ENCODE assay signal across 1 cellular context in the genomic region with DNA sequence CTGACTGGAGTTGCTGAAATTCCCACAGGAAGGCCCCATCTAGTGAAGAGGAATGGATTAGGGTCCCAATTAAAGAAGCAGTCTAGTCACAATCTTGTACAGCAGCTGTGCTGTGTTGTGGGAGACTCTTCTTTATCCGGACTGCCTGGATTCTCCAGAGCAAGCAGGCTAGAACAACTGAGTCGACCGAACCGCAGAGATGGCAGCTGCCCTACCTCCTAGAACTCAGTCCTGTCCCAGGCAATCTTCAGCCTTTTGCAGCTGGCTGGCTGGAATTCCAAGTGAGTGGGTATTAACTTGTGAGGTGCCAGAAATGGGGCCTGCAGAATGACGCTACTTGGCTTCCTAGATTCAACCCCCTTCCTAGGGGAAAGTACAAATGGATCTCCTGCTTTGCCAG.
TF ChIP-seq lines count a peak whose summit lies in the region.

No MANE protein-coding gene starts in this region.

TF ChIP-seq in H1, 55 proteins besides CTCF, POLR2A, EP300 and RAD21:
- TF ChIP-seq HDAC6 (IDR thresholded peaks at IDR 0.05; ENCODE audit: low read depth, low read length) (no peak), BACH1 (IDR thresholded peaks at IDR 0.05; ENCODE audit: low read length) (no peak), PHF8 (conservative IDR thresholded peaks at IDR 0.05; ENCODE audit: low read depth, low read length) (no peak)
